ENCODE assay signal across 28 cellular contexts in genomic region chr2:108363900-108364225, GRCh38. TPM values are rescaled to one million over a fixed set of nuclear protein-coding genes. Genes with fewer than 3 reads are reported as not detected.
DNase-seq lines count a peak whose midpoint lies in the region; ATAC-seq, FAIRE-seq and TF ChIP-seq lines count a peak whose summit lies in the region.
"Had no signal": no experiment of that assay in that cellular context is flagged by ENCODE, and none has a peak within 500 bp of the region (broad histone marks: within the 10 kb centered on the region; RNA-seq: fewer than 3 reads in every experiment).

No MANE protein-coding gene starts in this region.

- intact Hi-C loops in IMR-90 (cut with micrococcal nuclease) (no loop called here), GM12878 (cut with micrococcal nuclease; ENCODE audit: unreplicated experiment) (no loop called here)

- no peak overlapping the region for H2AK5ac ChIP-seq in IMR-90 (ENCODE audit: low read depth, low read length)

- H2BK5ac ChIP-seq in IMR-90 (ENCODE audit: low read depth, low read length, poor library complexity, severe bottlenecking) = peak overlapping the region; percentile 49

- RAD21 ChIA-PET in GM12878 (lab: Charles Lee; ENCODE audit: unreplicated experiment) = interaction anchor here (1.4 to 2.1 kb wide), 2 partner anchors 10 to 220 kb away, joined by 3 to 4 read pairs; no protein-coding TSS in a partner anchor

- no peak overlapping the region for H2AK9ac ChIP-seq in IMR-90 (replicated peaks; ENCODE audit: low read depth, low read length, poor library complexity)

- H3K23ac ChIP-seq in IMR-90 (ENCODE audit: low read depth, low read length) = no peak overlapping the region

- H4K8ac ChIP-seq in IMR-90 (ENCODE audit: low read depth in 2 of 2, low read length in 2 of 2) = peak overlapping the region in 1 of 2 experiments; percentile 29; a peak in 3 of 4 replicates

- no peak overlapping the region; the same call in 1 of the 2 replicates for H3K9ac ChIP-seq in IMR-90 (ENCODE audit: low read depth, low read length)
- H3K9ac ChIP-seq in GM12878 (ENCODE audit: control insufficient read depth, insufficient read depth, low read length) = no peak overlapping the region

- peak overlapping the region; percentile 31 for H2BK20ac ChIP-seq in IMR-90 (ENCODE audit: low read depth, low read length)

- H3K79me2 ChIP-seq in GM12878 (ENCODE audit: control insufficient read depth, insufficient read depth, low read length) = no peaks in the 10 kb centered on the region

- H3K4me1 ChIP-seq in IMR-90 (ENCODE audit: control insufficient read depth, insufficient read depth, low read length) (peaks cover 9% of the 10 kb centered on the region), GM12878 (ENCODE audit: control insufficient read depth, insufficient read depth, low read length) (peaks cover 11% of the 10 kb centered on the region)

- WGBS in IMR-90 (ENCODE audit: extremely low coverage in 2 of 2, insufficient read length in 1 of 2), 2 experiments = 100% methylated on average over 1 of the region's 1 CpG; no CpG with 5 or more reads in 1 of the 2 experiments
- WGBS in GM12878 (ENCODE audit: insufficient coverage, insufficient replicate concordance, low lambda C conversion rate, missing lambda C conversion rate) = 0% methylated on average over 1 of the region's 1 CpG

- BruUV-seq in IMR-90 (replicated peaks; lab: Mats Ljungman, UMichigan) = no TSS peak
- BruUV-seq in GM12878 (replicated peaks; lab: Mats Ljungman, UMichigan) = no TSS peak

- no peaks in the 10 kb centered on the region for H3K36me3 ChIP-seq in IMR-90 (ENCODE audit: control insufficient read depth, insufficient read depth, low read length)
- H3K36me3 ChIP-seq in GM12878 (ENCODE audit: control insufficient read depth in 2 of 2, insufficient read depth in 2 of 2, low read length in 1 of 2) = no peaks in the 10 kb centered on the region
- H3K36me3 ChIP-seq: WERI-Rb-1 had no signal

- no peaks in the 10 kb centered on the region for H3K27me3 ChIP-seq in IMR-90 (ENCODE audit: control insufficient read depth, insufficient read depth, low read length)
- no peaks in the 10 kb centered on the region for H3K27me3 ChIP-seq in GM12878 (replicated peaks in 1 of 2; ENCODE audit: control insufficient read depth in 2 of 2, insufficient read depth in 2 of 2, low read length in 1 of 2)
- H3K27me3 ChIP-seq: dorsolateral prefrontal cortex had no signal

- peak overlapping the region; percentile 1; the same call in 1 of the 2 replicates for H4K5ac ChIP-seq in IMR-90 (ENCODE audit: low read depth, low read length)

- no peak overlapping the region for H3K4me3 ChIP-seq in IMR-90 (ENCODE audit: insufficient read depth, low read depth, low read length)
- H3K4me3 ChIP-seq in GM12878 = no peak overlapping the region
- H3K4me3 ChIP-seq: dorsolateral prefrontal cortex, SK-N-MC, skin epidermis had no signal

- POLR2A ChIA-PET in IMR-90 (lab: Charles Lee; ENCODE audit: unreplicated experiment) (no interaction called here), GM12878 (lab: Charles Lee) (interaction anchor here (0.6 kb wide), 1 partner anchor 226 kb away, joined by 4 read pairs; no protein-coding TSS in a partner anchor)

- no peak for TF ChIP-seq EP300 in GM12878 (IDR thresholded peaks at IDR 0.05; ENCODE audit: borderline replicate concordance in 1 of 2, control insufficient read depth in 1 of 2, low read depth in 2 of 2, low read length in 2 of 2)

- H3K9me1 ChIP-seq in IMR-90 (ENCODE audit: insufficient read depth, low read length) = peaks cover 7% of the 10 kb centered on the region

- H3K79me1 ChIP-seq in IMR-90 (ENCODE audit: low read depth in 1 of 2, low read length in 2 of 2) = no peaks in the 10 kb centered on the region

- no peak overlapping the region for H3K56ac ChIP-seq in IMR-90 (ENCODE audit: extremely low read depth, insufficient read depth, low read length)

- H4K91ac ChIP-seq in IMR-90 (ENCODE audit: insufficient read depth, low read depth, low read length) = no peak overlapping the region

- CTCF ChIA-PET in IMR-90 (lab: Yijun Ruan, JAX) = interaction anchor here (0.9 kb wide), 1 partner anchor 14 kb away, joined by 3 read pairs; the partner anchor contains the start of gene SULT1C4
- CTCF ChIA-PET in GM12878 (lab: Yijun Ruan, JAX) = interaction anchor here (0.9 kb wide), 1 partner anchor 220 kb away, joined by 4 read pairs; no protein-coding TSS in a partner anchor

- H4K20me1 ChIP-seq in IMR-90 (ENCODE audit: insufficient read depth, low read length) (no peaks in the 10 kb centered on the region), GM12878 (ENCODE audit: control insufficient read depth, insufficient read depth) (no peaks in the 10 kb centered on the region)

- H3K4me2 ChIP-seq in IMR-90 (ENCODE audit: low read depth, low read length) = no peak overlapping the region
- peak overlapping the region; percentile 44; the same call in 1 of the 2 replicates for H3K4me2 ChIP-seq in GM12878 (ENCODE audit: control insufficient read depth, insufficient read depth)

- TF ChIP-seq POLR2A in IMR-90 (IDR thresholded peaks at IDR 0.05; ENCODE audit: low read depth, low read length) = no peak
- no peak for TF ChIP-seq POLR2A in GM12878 (IDR thresholded peaks at IDR 0.05; ENCODE audit: low read depth, low read length)

- H3K27ac ChIP-seq in IMR-90 (ENCODE audit: insufficient read depth, low read length) (no peak overlapping the region), GM12878 (ENCODE audit: control insufficient read depth, insufficient read depth) (no peak overlapping the region)
- H3K27ac ChIP-seq: dorsolateral prefrontal cortex, SK-N-MC, WERI-Rb-1 had no signal

- peak overlapping the region; percentile 25; the same call in 1 of the 2 replicates for H2BK120ac ChIP-seq in IMR-90 (ENCODE audit: low read depth, low read length)

- H3K14ac ChIP-seq in IMR-90 (replicated peaks; ENCODE audit: low read depth, low read length) = 0 out of 2 replicates have a peak overlapping the region, but pooled peaks have one; percentile 10

- H3K9me3 ChIP-seq in IMR-90 (ENCODE audit: control insufficient read depth, insufficient read depth, low read length) (peaks cover 4% of the 10 kb centered on the region), GM12878 (replicated peaks; ENCODE audit: control insufficient read depth, insufficient read depth, low read length) (peaks cover 4% of the 10 kb centered on the region; the same call in 2 of the 3 replicates)

- DNase-seq in ACHN = peak; percentile 27
- peak; percentile 47 for DNase-seq in IMR-90
- no peak for DNase-seq in GM12878 (ENCODE audit: low read depth, low spot score)
- DNase-seq in kidney tubule cell (ENCODE audit: low spot score) = peak; percentile 74
- no peak for DNase-seq in NCI-H774 (lab: John Stamatoyannopoulos, UW)
- no peak for DNase-seq in middle frontal gyrus (ENCODE audit: extremely low spot score, low spot score)
- DNase-seq: activated CD8-positive, alpha-beta memory T cell treated with anti-CD3 and anti-CD28 coated beads, Interleukin-2, amount 50 U/mL, for 4 hours; aorta; C1 segment of cervical spinal cord; dorsolateral prefrontal cortex; head of caudate nucleus; left cardiac atrium; NCI-H1694; NCI-H2171; NCI-H526; occipital lobe; RPMI8226; T-helper 2 cell; WERI-Rb-1 had no signal

- dilution Hi-C loops in IMR-90 (cut with HindIII; ENCODE audit: low sequenced_read_pairs, unreplicated experiment) = no loop called here

- peak overlapping the region; percentile 19; the same call in 1 of the 2 replicates for H3K4ac ChIP-seq in IMR-90 (ENCODE audit: low read depth, low read length)

- H2BK15ac ChIP-seq in IMR-90 (ENCODE audit: low read depth, low read length) = no peak overlapping the region; the same call in 2 of the 3 replicates

- SMC1A ChIA-PET in GM12878 (lab: Charles Lee; ENCODE audit: uncharacterized antibody, unreplicated experiment) = interaction anchor here (0.7 to 2.2 kb wide), 5 partner anchors 9 to 220 kb away, joined by 3 to 6 read pairs (median 4); no protein-coding TSS in a partner anchor

- peak overlapping the region; percentile 48; the same call in 1 of the 2 replicates for H3K18ac ChIP-seq in IMR-90 (ENCODE audit: low read depth, low read length)

- ATAC-seq in IMR-90 (ENCODE audit: low read depth) (no peak), GM12878 (no peak), GM19397 (IDR thresholded peaks at IDR 0.05; ENCODE audit: unreplicated experiment) (no peak)
- ATAC-seq in activated CD4-positive, CD25-positive, alpha-beta regulatory T cell treated with anti-CD3 and anti-CD28 coated beads, Interleukin-2, amount 50 U/mL, for 24 hours = no peak
- ATAC-seq: activated naive CD4-positive, alpha-beta T cell treated with anti-CD3 and anti-CD28 coated beads, Interleukin-2, amount 50 U/mL, for 72 hours; activated T-helper 17 cell treated with anti-CD3 and anti-CD28 coated beads, Interleukin-2, amount 50 U/mL, for 72 hours; left cardiac atrium had no signal

- TF ChIP-seq RAD21 in IMR-90 (IDR thresholded peaks at IDR 0.05; ENCODE audit: low read length) = no peak
- TF ChIP-seq RAD21 in GM12878 (IDR thresholded peaks at IDR 0.05; ENCODE audit: insufficient read depth, low read depth, low read length) = no peak

- no peak for FAIRE-seq in GM12878 (lab: Jason Lieb, UNC)
- FAIRE-seq: endothelial cell of umbilical vein, GM19239 had no signal

- TF ChIP-seq CTCF in IMR-90 (conservative IDR thresholded peaks at IDR 0.05; ENCODE audit: low read depth, low read length) (no peak), GM12878 (IDR thresholded peaks at IDR 0.05 in 2 of 3, conservative IDR thresholded peaks at IDR 0.05 in 1 of 3; ENCODE audit: control insufficient read depth in 2 of 3, extremely low read depth in 1 of 3, insufficient read depth in 1 of 3, low read depth in 3 of 3, low read length in 3 of 3) (no peak)

- in situ Hi-C loops in ACHN (cut with HindIII; ENCODE audit: low pct_ligation_motif_present, low pct_unique_long_range_greater_than_20kb, low sequenced_read_pairs) (no loop called here), IMR-90 (cut with MboI; ENCODE audit: low sequenced_read_pairs) (no loop called here), GM12878 (cut with MboI) (no loop called here)

- no peak overlapping the region for H2AFZ ChIP-seq in IMR-90 (replicated peaks; ENCODE audit: low read length, poor library complexity)
- no peak overlapping the region; the same call in 1 of the 2 replicates for H2AFZ ChIP-seq in GM12878 (ENCODE audit: control insufficient read depth, low read depth, low read length)

RNA-seq across cellular contexts. Expression of gene SULT1C4, which starts 13.9 kb away (rescaled TPM):
- total RNA-seq in IMR-90 (2012; rRNA removed) (0.36 and 0.56 TPM in 2 replicates), GM12878 (2014; rRNA removed) (not detected in 2 replicates), GM12878 (2014; rRNA removed; fragmentation: Illumina TruSeq; extraction: Trizol) (not detected in 2 replicates), GM12878 (2021) (not detected in 2 replicates)
- polyA plus RNA-seq in IMR-90 (2012; rRNA removed) (0.27 and 0.50 TPM in 2 replicates), GM12878 (2011; rRNA removed) (not detected in 2 replicates), GM12878 (2014; fragmentation: Illumina TruSeq; extraction: Trizol) (not detected in 2 replicates), GM12878 (2014; fragmentation: Nextera tagmentation; extraction: Ambion mirVana) (not detected), GM12878 (2014; rRNA removed) (0.04 TPM in 1 of 2 replicates, not detected in the other), GM12878 (2016; fragmentation: Nextera tagmentation; extraction: Ambion mirVana) (not detected)
- 0.26 and 0.49 TPM in 2 replicates for polyA plus RNA-seq in IMR-90 (2012; cell fraction: cytosol; rRNA removed)
- polyA plus RNA-seq in IMR-90 (2012; cell fraction: nucleus; rRNA removed; ENCODE audit: low replicate concordance) = 0.35 and 1.9 TPM in 2 replicates
- total RNA-seq in GM12878 (2013; cell fraction: nucleolus; rRNA removed) = not detected in 2 replicates
- polyA plus RNA-seq in GM12878 (2011; ENCODE audit: low read depth) = not detected
- not detected in 2 replicates for polyA plus RNA-seq in GM12878 (2011; cell fraction: cytosol; rRNA removed)
- polyA plus RNA-seq in GM12878 (2011; cell fraction: nucleus; rRNA removed) = not detected in 2 replicates
- not detected in 2 replicates for polyA plus RNA-seq in GM12878 (2012)
- not detected in 2 replicates for polyA minus RNA-seq in GM12878 (2011; rRNA and poly(A)+ RNA removed)
- not detected in 2 replicates for polyA minus RNA-seq in GM12878 (2011; cell fraction: cytosol; rRNA and poly(A)+ RNA removed)
- not detected in 2 replicates for polyA minus RNA-seq in GM12878 (2011; cell fraction: nucleus; rRNA and poly(A)+ RNA removed)
- total RNA-seq: A673; activated naive CD4-positive, alpha-beta T cell treated with anti-CD3 and anti-CD28 coated beads, Interleukin-2, amount 50 U/mL, for 72 hours; activated T-helper 17 cell treated with anti-CD3 and anti-CD28 coated beads, Interleukin-2, amount 50 U/mL, for 72 hours had no signal

Comparison
In these comparisons a context has a peak if more than half of its experiments do, and no peak if none do; other contexts are left out.
1. DNase-seq: peak in ACHN (single experiment), IMR-90 (single experiment) and kidney tubule cell (single experiment); none in GM12878 (single experiment), NCI-H774 (single experiment) and middle frontal gyrus (single experiment).